1 cellular context compared by ENCODE assay signal in genomic region chr4:86034616-86035015, GRCh38.
TF ChIP-seq lines count a peak whose summit lies in the region.

No MANE protein-coding gene starts in this region.

TF ChIP-seq in IMR-90, 13 proteins besides CTCF, POLR2A, EP300 and RAD21:
- TF ChIP-seq ELK1 (IDR thresholded peaks at IDR 0.05; ENCODE audit: borderline replicate concordance, low read depth, low read length) = no peak
